ENCODE assay signal across 13 cellular contexts in the genomic region with DNA sequence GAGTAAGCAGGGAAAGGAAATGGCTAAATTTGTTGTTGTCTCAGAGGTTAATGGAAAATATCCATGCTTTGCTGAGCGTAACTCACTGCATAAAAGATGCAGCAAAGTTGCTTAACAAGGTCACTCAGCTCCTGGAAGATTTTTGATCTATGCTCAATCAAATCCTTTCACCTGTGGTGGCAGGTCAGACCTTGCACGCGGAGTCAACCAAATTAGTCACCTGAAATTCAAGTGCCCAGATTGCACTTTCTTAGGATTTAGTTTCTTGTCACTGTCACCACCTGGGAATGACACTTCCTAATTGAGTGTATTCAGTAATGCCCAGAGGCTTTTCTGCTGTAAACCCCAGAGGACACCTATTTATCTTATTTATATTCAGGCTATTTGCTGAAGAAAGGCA.
"Had no signal": no experiment of that assay in that cellular context is flagged by ENCODE, and none has a peak within 500 bp of the region (broad histone marks: within the 10 kb centered on the region; RNA-seq: fewer than 3 reads in every experiment).

No MANE protein-coding gene starts in this region.

- H3K27ac ChIP-seq: cardiac muscle cell, neutrophil, parathyroid adenoma, right lobe of liver, VCaP had no signal

- H3K9me3 ChIP-seq: neutrophil, right lobe of liver had no signal

- H3K9ac ChIP-seq: parathyroid adenoma had no signal

- H3K36me3 ChIP-seq: cardiac muscle cell, neutrophil, right lobe of liver had no signal

- H3K4me3 Mint-ChIP-seq: activated naive CD4-positive, alpha-beta T cell treated with anti-CD3 and anti-CD28 coated beads, Interleukin-2, amount 50 U/mL, for 24 hours; immature natural killer cell; natural killer cell treated with Interleukin-12 subunit alpha and Interleukin-12 subunit beta and Interleukin-15 and Interleukin-18, amount 100 ng/mL, for 72 hours; stimulated activated memory B cell treated with anti-CD40 and anti-IgM and Interleukin-4, amounts not matched to agents 10 μg/mL and 1 μg/mL and 100 μg/mL, for 72 hours had no signal

- H3K79me2 ChIP-seq: parathyroid adenoma had no signal

- ATAC-seq: natural killer cell treated with Interleukin-12 subunit alpha and Interleukin-12 subunit beta and Interleukin-15 and Interleukin-18, amount 100 ng/mL, for 72 hours; right lobe of liver; stimulated activated memory B cell treated with anti-CD40 and anti-IgM and Interleukin-4, amounts not matched to agents 10 μg/mL and 1 μg/mL and 100 μg/mL, for 72 hours had no signal

- H3K27me3 ChIP-seq: cardiac muscle cell, neutrophil, right lobe of liver had no signal

- H2AFZ ChIP-seq: parathyroid adenoma had no signal

- H3K27me3 Mint-ChIP-seq: activated naive CD4-positive, alpha-beta T cell treated with anti-CD3 and anti-CD28 coated beads, Interleukin-2, amount 50 U/mL, for 24 hours; natural killer cell treated with Interleukin-12 subunit alpha and Interleukin-12 subunit beta and Interleukin-15 and Interleukin-18, amount 100 ng/mL, for 72 hours; stimulated activated memory B cell treated with anti-CD40 and anti-IgM and Interleukin-4, amounts not matched to agents 10 μg/mL and 1 μg/mL and 100 μg/mL, for 72 hours had no signal

- H3K4me3 ChIP-seq: cardiac muscle cell, right lobe of liver had no signal

- H3K36me3 Mint-ChIP-seq: activated naive CD4-positive, alpha-beta T cell treated with anti-CD3 and anti-CD28 coated beads, Interleukin-2, amount 50 U/mL, for 24 hours; immature natural killer cell; natural killer cell treated with Interleukin-12 subunit alpha and Interleukin-12 subunit beta and Interleukin-15 and Interleukin-18, amount 100 ng/mL, for 72 hours; stimulated activated memory B cell treated with anti-CD40 and anti-IgM and Interleukin-4, amounts not matched to agents 10 μg/mL and 1 μg/mL and 100 μg/mL, for 72 hours had no signal

- H3K4me1 Mint-ChIP-seq: activated naive CD4-positive, alpha-beta T cell treated with anti-CD3 and anti-CD28 coated beads, Interleukin-2, amount 50 U/mL, for 24 hours; immature natural killer cell; stimulated activated memory B cell treated with anti-CD40 and anti-IgM and Interleukin-4, amounts not matched to agents 10 μg/mL and 1 μg/mL and 100 μg/mL, for 72 hours had no signal

- H3K4me1 ChIP-seq: parathyroid adenoma, right lobe of liver had no signal

- H3K27ac Mint-ChIP-seq: activated naive CD4-positive, alpha-beta T cell treated with anti-CD3 and anti-CD28 coated beads, Interleukin-2, amount 50 U/mL, for 24 hours; immature natural killer cell; natural killer cell treated with Interleukin-12 subunit alpha and Interleukin-12 subunit beta and Interleukin-15 and Interleukin-18, amount 100 ng/mL, for 72 hours; stimulated activated memory B cell treated with anti-CD40 and anti-IgM and Interleukin-4, amounts not matched to agents 10 μg/mL and 1 μg/mL and 100 μg/mL, for 72 hours had no signal

- DNase-seq: activated CD4-positive, alpha-beta T cell treated with anti-CD3 and anti-CD28 coated beads, Interleukin-2, amount 50 U/mL, for 4 hours; activated gamma-delta T cell; dermis blood vessel endothelial cell; immature natural killer cell; right lobe of liver; stimulated activated CD4-positive, alpha-beta T cell treated with anti-CD3 and anti-CD28 coated beads, Interleukin-4, amount 100 ng/mL, for 4 hours had no signal
